8 cellular contexts compared by ENCODE assay signal in genomic region chr6:88166901-88167624, GRCh38. TPM values are rescaled to one million over a fixed set of nuclear protein-coding genes. Genes with fewer than 3 reads are reported as not detected.
DNase-seq lines count a peak whose midpoint lies in the region; ATAC-seq and TF ChIP-seq lines count a peak whose summit lies in the region.

No MANE protein-coding gene starts in this region.

- no TSS peak for BruUV-seq in MCF 10A (replicated peaks; lab: Mats Ljungman, UMichigan)

- peak; percentile 30 for ATAC-seq in HG03045 (IDR thresholded peaks at IDR 0.05; ENCODE audit: unreplicated experiment)
- ATAC-seq in activated T-cell treated with anti-CD3 and anti-CD28 coated beads, Interleukin-2, amount 50 U/mL, for 72 hours (replicated peaks in 1 of 2), result peak; percentile 20 to 40
- ATAC-seq in stimulated activated effector memory CD8-positive, alpha-beta T cell treated with anti-CD3 and anti-CD28 coated beads, Interleukin-12 subunit alpha, Interleukin-12 subunit beta, amount 100 ng/mL, for 72 hours, result peak; percentile 26

- no CpG with 5 or more reads among the region's 81 CpGs for WGBS in iPS DF 6.9 (ENCODE audit: insufficient coverage, insufficient read length)

- no peaks in the 10 kb centered on the region for H3K4me1 ChIP-seq in breast epithelium
- no peaks in the 10 kb centered on the region; the same call in 1 of the 2 replicates for H3K4me1 ChIP-seq in iPS DF 6.9 (ENCODE audit: control insufficient read depth, insufficient read depth, low read length)

- peaks cover 7% of the 10 kb centered on the region for H3K9me3 Mint-ChIP-seq in MCF 10A (ENCODE audit: unreplicated experiment)
- no peaks in the 10 kb centered on the region for H3K9me3 Mint-ChIP-seq in activated T-cell treated with anti-CD3 and anti-CD28 coated beads, Interleukin-2, amount 50 U/mL, for 72 hours
- H3K9me3 Mint-ChIP-seq in stimulated activated effector memory CD8-positive, alpha-beta T cell treated with anti-CD3 and anti-CD28 coated beads, Interleukin-12 subunit alpha, Interleukin-12 subunit beta, amount 100 ng/mL, for 72 hours, result no peaks in the 10 kb centered on the region

- H3K4me3 Mint-ChIP-seq in MCF 10A (ENCODE audit: unreplicated experiment), result no peak overlapping the region
- peak overlapping the region; percentile 49 to 63 for H3K4me3 Mint-ChIP-seq in activated T-cell treated with anti-CD3 and anti-CD28 coated beads, Interleukin-2, amount 50 U/mL, for 72 hours
- peak overlapping the region; percentile 67 for H3K4me3 Mint-ChIP-seq in stimulated activated effector memory CD8-positive, alpha-beta T cell treated with anti-CD3 and anti-CD28 coated beads, Interleukin-12 subunit alpha, Interleukin-12 subunit beta, amount 100 ng/mL, for 72 hours

- TF ChIP-seq POLR2A in breast epithelium (IDR thresholded peaks at IDR 0.05), result no peak

- H3K27ac ChIP-seq in breast epithelium, result no peak overlapping the region
- H3K27ac ChIP-seq in iPS DF 6.9 (ENCODE audit: low read length), result no peak overlapping the region

- POLR2A ChIA-PET in MCF 10A (lab: Yijun Ruan, JAX), result no interaction called here

- H3K9me3 ChIP-seq in breast epithelium, result no peaks in the 10 kb centered on the region
- H3K9me3 ChIP-seq in iPS DF 6.9 (ENCODE audit: control insufficient read depth, insufficient read depth, low read length), result no peaks in the 10 kb centered on the region

- no peaks in the 10 kb centered on the region for H3K4me1 Mint-ChIP-seq in MCF 10A (ENCODE audit: insufficient read depth, unreplicated experiment)
- peaks cover 13% of the 10 kb centered on the region for H3K4me1 Mint-ChIP-seq in activated T-cell treated with anti-CD3 and anti-CD28 coated beads, Interleukin-2, amount 50 U/mL, for 72 hours (ENCODE audit: low read depth)
- H3K4me1 Mint-ChIP-seq in stimulated activated effector memory CD8-positive, alpha-beta T cell treated with anti-CD3 and anti-CD28 coated beads, Interleukin-12 subunit alpha, Interleukin-12 subunit beta, amount 100 ng/mL, for 72 hours, result peaks cover 17% of the 10 kb centered on the region

- no peak for DNase-seq in breast epithelium (ENCODE audit: low spot score in 2 of 2)
- no peak for DNase-seq in MCF 10A (ENCODE audit: unreplicated experiment)
- DNase-seq in activated T-cell treated with anti-CD3 and anti-CD28 coated beads, Interleukin-2, amount 50 U/mL, for 72 hours, result peak in 1 of 2 donors; percentile 9
- no peak for DNase-seq in iPS DF 6.9 (ENCODE audit: low read depth, low spot score)
- DNase-seq in stimulated activated effector memory CD8-positive, alpha-beta T cell treated with anti-CD3 and anti-CD28 coated beads, Interleukin-12 subunit alpha, Interleukin-12 subunit beta, amount 100 ng/mL, for 72 hours (ENCODE audit: low spot score in 2 of 2), result no peak
- no peak for DNase-seq in cortex of kidney (lab: John Stamatoyannopoulos, UW)
- DNase-seq in hepatic stellate cell (ENCODE audit: low spot score), result no peak

- H3K27ac Mint-ChIP-seq in MCF 10A (ENCODE audit: low read depth, unreplicated experiment), result no peak overlapping the region
- no peak overlapping the region for H3K27ac Mint-ChIP-seq in activated T-cell treated with anti-CD3 and anti-CD28 coated beads, Interleukin-2, amount 50 U/mL, for 72 hours
- H3K27ac Mint-ChIP-seq in stimulated activated effector memory CD8-positive, alpha-beta T cell treated with anti-CD3 and anti-CD28 coated beads, Interleukin-12 subunit alpha, Interleukin-12 subunit beta, amount 100 ng/mL, for 72 hours, result no peak overlapping the region

- H3K27me3 ChIP-seq in breast epithelium (peaks cover 0 to 46% of the 10 kb centered on the region in 2 donors), iPS DF 6.9 (ENCODE audit: control insufficient read depth, insufficient read depth, low read length) (peaks cover 19% of the 10 kb centered on the region)

- intact Hi-C loops in breast epithelium (cut with DNase I; ENCODE audit: low total_unique reads), result no loop called here
- intact Hi-C loops in MCF 10A (cut with micrococcal nuclease), result no loop called here

- no peaks in the 10 kb centered on the region for H3K27me3 Mint-ChIP-seq in MCF 10A (ENCODE audit: insufficient read depth, unreplicated experiment)
- H3K27me3 Mint-ChIP-seq in activated T-cell treated with anti-CD3 and anti-CD28 coated beads, Interleukin-2, amount 50 U/mL, for 72 hours (ENCODE audit: low read depth), result peaks cover 71% of the 10 kb centered on the region

- H3K36me3 Mint-ChIP-seq in MCF 10A (ENCODE audit: insufficient read depth, unreplicated experiment), result no peaks in the 10 kb centered on the region
- peaks cover 0 to 2% of the 10 kb centered on the region in 2 donors for H3K36me3 Mint-ChIP-seq in activated T-cell treated with anti-CD3 and anti-CD28 coated beads, Interleukin-2, amount 50 U/mL, for 72 hours (ENCODE audit: insufficient read depth in 2 of 2)
- no peaks in the 10 kb centered on the region for H3K36me3 Mint-ChIP-seq in stimulated activated effector memory CD8-positive, alpha-beta T cell treated with anti-CD3 and anti-CD28 coated beads, Interleukin-12 subunit alpha, Interleukin-12 subunit beta, amount 100 ng/mL, for 72 hours

- CTCF ChIA-PET in MCF 10A (lab: Yijun Ruan, JAX), result no interaction called here

- peak overlapping the region; percentile 53 to 80 (median 60) for H3K4me3 ChIP-seq in breast epithelium
- peak overlapping the region; percentile 60; the same call in 1 of the 2 replicates for H3K4me3 ChIP-seq in iPS DF 6.9 (ENCODE audit: low read length)

- no peaks in the 10 kb centered on the region for H3K36me3 ChIP-seq in breast epithelium
- H3K36me3 ChIP-seq in iPS DF 6.9 (ENCODE audit: control insufficient read depth, insufficient read depth, low read length), result no peaks in the 10 kb centered on the region; the same call in 1 of the 2 replicates

- TF ChIP-seq CTCF in breast epithelium (IDR thresholded peaks at IDR 0.05) (no peak), MCF 10A (IDR thresholded peaks at IDR 0.05; ENCODE audit: unreplicated experiment) (no peak)

RNA-seq across cellular contexts. Expression of gene CNR1, which starts 0.9 kb away (rescaled TPM):
- 10 to 100 TPM in 2 of 3 donors, 1 to 10 TPM in 1; 9.4 to 34.2 (median 30.2) TPM for total RNA-seq in breast epithelium
- total RNA-seq in MCF 10A (2022), result 0.16 TPM in 1 of 2 replicates, not detected in the other
- total RNA-seq in activated T-cell treated with anti-CD3 and anti-CD28 coated beads, Interleukin-2, amount 50 U/mL, for 72 hours, result under 1 TPM; 0.19 to 0.37 TPM
